ENCODE assay signal across 8 cellular contexts in genomic region chr1:36306902-36307456, GRCh38. TPM values are rescaled to one million over a fixed set of nuclear protein-coding genes. Genes with fewer than 3 reads are reported as not detected.
DNase-seq lines count a peak whose midpoint lies in the region; ATAC-seq and TF ChIP-seq lines count a peak whose summit lies in the region.

No MANE protein-coding gene starts in this region.

- intact Hi-C loops in heart left ventricle (cut with DNase I) (loop anchor here in 2 of 10 donors (5.0 kb wide), 2 partner anchors 60 to 115 kb away; no protein-coding TSS in a partner anchor), posterior vena cava (cut with DNase I) (loop anchor here in 1 of 2 donors (5.0 kb wide), 1 partner anchor 60 kb away; no protein-coding TSS in a partner anchor)

- peaks cover 11% of the 10 kb centered on the region; the same call in 1 of the 2 replicates for H3K79me2 ChIP-seq in SK-N-SH (ENCODE audit: insufficient read depth)

- H3F3A ChIP-seq in SK-N-SH (replicated peaks; ENCODE audit: insufficient read depth) = peaks cover 31% of the 10 kb centered on the region

- H2AFZ ChIP-seq in SK-N-SH (ENCODE audit: low read depth) = no peak overlapping the region

- H3K9me3 Mint-ChIP-seq in activated naive CD8-positive, alpha-beta T cell treated with anti-CD3 and anti-CD28 coated beads, Interleukin-2, amount 10 ng/mL, durations not matched to agents 7 days and 5 days = no peaks in the 10 kb centered on the region

- TF ChIP-seq POLR2A in heart left ventricle (IDR thresholded peaks at IDR 0.05) = peak; percentile 61 to 90
- peak; percentile 12 to 87 (median 44) for TF ChIP-seq POLR2A in upper lobe of left lung (IDR thresholded peaks at IDR 0.05)

- peak; percentile 97 for ATAC-seq in activated naive CD8-positive, alpha-beta T cell treated with anti-CD3 and anti-CD28 coated beads, Interleukin-2, amount 10 ng/mL, durations not matched to agents 7 days and 5 days (ENCODE audit: low read depth)
- ATAC-seq in heart left ventricle = peak; percentile 95 to 98 (median 98)
- peak; percentile 97 to 98 for ATAC-seq in upper lobe of left lung (ENCODE audit: low FRiP score in 2 of 2)

- H3K4me3 ChIP-seq in HFF-Myc (replicated peaks; ENCODE audit: low read depth, low read length) = peak overlapping the region; percentile 47
- peak overlapping the region; percentile 46 to 60 for H3K4me3 ChIP-seq in SK-N-SH (ENCODE audit: low read depth in 2 of 2, low read length in 1 of 2)
- peak overlapping the region; percentile 63 to 95 (median 82) for H3K4me3 ChIP-seq in heart left ventricle
- H3K4me3 ChIP-seq in upper lobe of left lung = peak overlapping the region; percentile 72 to 90 (median 79)

- no peaks in the 10 kb centered on the region for H4K20me1 ChIP-seq in SK-N-SH (ENCODE audit: insufficient read depth)

- POLR2A ChIA-PET in SK-N-SH (lab: Yijun Ruan, JAX) = interaction anchor here (0.7 to 2.0 kb wide), 6 partner anchors 12 to 157 kb away, joined by 3 to 6 read pairs (median 4); partner anchors contain the start of genes LSM10 and TRAPPC3
- POLR2A ChIA-PET in activated naive CD8-positive, alpha-beta T cell treated with anti-CD3 and anti-CD28 coated beads, Interleukin-2, amount 10 ng/mL, durations not matched to agents 7 days and 5 days (lab: Charles Lee) = interaction anchor here (0.5 to 2.5 kb wide), 10 partner anchors 16 to 538 kb away, joined by 3 to 24 read pairs (median 4); partner anchors contain the start of genes CLSPN, EVA1B and STK40

- H3K4me1 ChIP-seq in SK-N-SH (ENCODE audit: control insufficient read depth in 1 of 2, insufficient read depth in 2 of 2, low read depth in 1 of 2, low read length in 1 of 2) = peaks cover 0 to 12% of the 10 kb centered on the region in 2 experiments; a peak in 2 of 4 replicates
- peaks cover 0 to 24% (median 16%) of the 10 kb centered on the region in 12 donors for H3K4me1 ChIP-seq in heart left ventricle
- peaks cover 13 to 27% (median 22%) of the 10 kb centered on the region in 4 donors for H3K4me1 ChIP-seq in upper lobe of left lung

- WGBS in SK-N-SH (ENCODE audit: low lambda C conversion rate) = 13% methylated on average over 25 of the region's 46 CpGs
- WGBS in heart left ventricle, 4 donors = 1 to 2% (median 1%) methylated on average over 37 to 46 of the region's 46 CpGs
- WGBS in upper lobe of left lung, 2 donors = 1 to 5% methylated on average over 16 to 42 of the region's 46 CpGs

- peak overlapping the region; percentile 39 for H3K9ac ChIP-seq in SK-N-SH

- no peaks in the 10 kb centered on the region for H3K27me3 Mint-ChIP-seq in activated naive CD8-positive, alpha-beta T cell treated with anti-CD3 and anti-CD28 coated beads, Interleukin-2, amount 10 ng/mL, durations not matched to agents 7 days and 5 days

- H3K4me1 Mint-ChIP-seq in activated naive CD8-positive, alpha-beta T cell treated with anti-CD3 and anti-CD28 coated beads, Interleukin-2, amount 10 ng/mL, durations not matched to agents 7 days and 5 days = peaks cover 25% of the 10 kb centered on the region

- peak overlapping the region; percentile 77 for H3K4me2 ChIP-seq in SK-N-SH

- TF ChIP-seq EP300 in SK-N-SH (IDR thresholded peaks at IDR 0.05; ENCODE audit: borderline replicate concordance in 1 of 2, low read depth in 1 of 2, low read length in 1 of 2) (no peak), upper lobe of left lung (IDR thresholded peaks at IDR 0.05) (no peak)

- H3K9me3 ChIP-seq in SK-N-SH (no peaks in the 10 kb centered on the region), heart left ventricle (no peaks in the 10 kb centered on the region), upper lobe of left lung (no peaks in the 10 kb centered on the region)

- H3K9me2 ChIP-seq in SK-N-SH = no peaks in the 10 kb centered on the region

- 0 out of 2 replicates have a peak, but pooled peaks have one; percentile 20 for TF ChIP-seq RAD21 in SK-N-SH (IDR thresholded peaks at IDR 0.05; ENCODE audit: low read length)

- H3K36me3 ChIP-seq in SK-N-SH (replicated peaks in 1 of 2; ENCODE audit: control insufficient read depth in 1 of 2, insufficient read depth in 2 of 2, low read length in 1 of 2) = peaks cover 27 to 62% of the 10 kb centered on the region in 2 experiments
- H3K36me3 ChIP-seq in heart left ventricle = peaks cover 0 to 33% (median 29%) of the 10 kb centered on the region in 9 donors
- peaks cover 3 to 27% (median 22%) of the 10 kb centered on the region in 4 donors for H3K36me3 ChIP-seq in upper lobe of left lung

- no peaks in the 10 kb centered on the region for H3K27me3 ChIP-seq in SK-N-SH (ENCODE audit: insufficient read depth)
- H3K27me3 ChIP-seq in heart left ventricle = no peaks in the 10 kb centered on the region
- H3K27me3 ChIP-seq in upper lobe of left lung = no peaks in the 10 kb centered on the region

- DNase-seq in GM04504 (ENCODE audit: low read depth) (peak; percentile 76), HFF-Myc (ENCODE audit: extremely low read depth, low read depth) (peak; percentile 81), NCI-H1048 (lab: John Stamatoyannopoulos, UW) (peak; percentile 88), SK-N-SH (peak; percentile 99), heart left ventricle (peak; percentile 92 to 96 (median 94)), posterior vena cava (ENCODE audit: low spot score) (peak; percentile 97), upper lobe of left lung (peak; percentile 96 to 97)
- peak; percentile 98 for DNase-seq in activated naive CD8-positive, alpha-beta T cell treated with anti-CD3 and anti-CD28 coated beads, Interleukin-2, amount 10 ng/mL, durations not matched to agents 7 days and 5 days

- CTCF ChIA-PET in SK-N-SH (lab: Yijun Ruan, JAX) = interaction anchor here (0.6 to 3.1 kb wide), 10 partner anchors 9 to 157 kb away, joined by 3 to 11 read pairs (median 3); partner anchors contain the start of genes EVA1B and TRAPPC3

- H3K27ac Mint-ChIP-seq in activated naive CD8-positive, alpha-beta T cell treated with anti-CD3 and anti-CD28 coated beads, Interleukin-2, amount 10 ng/mL, durations not matched to agents 7 days and 5 days = peak overlapping the region; percentile 91

- H3K27ac ChIP-seq in SK-N-SH (ENCODE audit: low read depth in 2 of 2, low read length in 1 of 2) = peak overlapping the region in 1 of 2 experiments; percentile 34; a peak in 1 of 4 replicates
- peak overlapping the region in 11 of 12 donors; percentile 65 to 87 (median 74) for H3K27ac ChIP-seq in heart left ventricle
- peak overlapping the region; percentile 79 to 90 (median 86) for H3K27ac ChIP-seq in upper lobe of left lung

- H3K4me3 Mint-ChIP-seq in activated naive CD8-positive, alpha-beta T cell treated with anti-CD3 and anti-CD28 coated beads, Interleukin-2, amount 10 ng/mL, durations not matched to agents 7 days and 5 days = peak overlapping the region; percentile 99

- TF ChIP-seq CTCF in HFF-Myc (IDR thresholded peaks at IDR 0.05; ENCODE audit: low read depth, low read length, missing control alignments) (no peak), SK-N-SH (IDR thresholded peaks at IDR 0.05) (no peak), heart left ventricle (IDR thresholded peaks at IDR 0.05) (no peak), upper lobe of left lung (IDR thresholded peaks at IDR 0.05) (peak in 1 of 6 experiments; percentile 10)

- peaks cover 30% of the 10 kb centered on the region for H3K36me3 Mint-ChIP-seq in activated naive CD8-positive, alpha-beta T cell treated with anti-CD3 and anti-CD28 coated beads, Interleukin-2, amount 10 ng/mL, durations not matched to agents 7 days and 5 days

TF ChIP-seq in SK-N-SH, 30 proteins besides CTCF, POLR2A, EP300 and RAD21 (continues in another document):
- no peak for TF ChIP-seq FOSL2 (IDR thresholded peaks at IDR 0.05; ENCODE audit: borderline replicate concordance, low read depth)
- peak; percentile 62 for TF ChIP-seq GATA2 (CRISPR knock-in tag; IDR thresholded peaks at IDR 0.05)
- TF ChIP-seq MAX (IDR thresholded peaks at IDR 0.05; ENCODE audit: low read depth) = no peak
- TF ChIP-seq RFX5 (IDR thresholded peaks at IDR 0.05; ENCODE audit: low read length) = no peak
- no peak for TF ChIP-seq FOXM1 (IDR thresholded peaks at IDR 0.05; ENCODE audit: low read depth)
- TF ChIP-seq YY1 (IDR thresholded peaks at IDR 0.05; ENCODE audit: low read depth) = no peak
- peak; percentile 60; the same call in 1 of the 2 replicates for TF ChIP-seq MXI1 (IDR thresholded peaks at IDR 0.05; ENCODE audit: low read depth, low read length)
- TF ChIP-seq JUND (IDR thresholded peaks at IDR 0.05) = no peak
- no peak for TF ChIP-seq NFIC (IDR thresholded peaks at IDR 0.05; ENCODE audit: borderline replicate concordance)
- TF ChIP-seq FOXJ3 (CRISPR knock-in tag; IDR thresholded peaks at IDR 0.05) = no peak
- TF ChIP-seq USF1 (IDR thresholded peaks at IDR 0.05; ENCODE audit: borderline replicate concordance, low read depth) = no peak

RNA-seq across cellular contexts. Expression of gene SH3D21, which starts 0.8 kb away (rescaled TPM):
- polyA plus RNA-seq in SK-N-SH (2012; rRNA removed) (1.6 and 1.8 TPM in 2 replicates), heart left ventricle (1 to 10 TPM in 1 of 2 donors, under 1 TPM in 1; 0.72 to 2.2 TPM)
- polyA plus RNA-seq in SK-N-SH (2012; cell fraction: cytosol; rRNA removed) = 0.18 and 0.41 TPM in 2 replicates
- 11.4 and 16.6 TPM in 2 replicates for polyA plus RNA-seq in SK-N-SH (2012; cell fraction: nucleus; rRNA removed)
- total RNA-seq in activated naive CD8-positive, alpha-beta T cell treated with anti-CD3 and anti-CD28 coated beads, Interleukin-2, amount 10 ng/mL, durations not matched to agents 7 days and 5 days = 10 to 100 TPM; 24.9 to 26.5 TPM
- total RNA-seq in heart left ventricle (1 to 10 TPM in 5 of 9 donors, under 1 TPM in 4; 0.38 to 3.1 (median 1.4) TPM), posterior vena cava (1 to 10 TPM; 1.6 to 2.8 TPM), upper lobe of left lung (10 to 100 TPM in 3 of 6 donors, 1 to 10 TPM in 3; 4.4 to 65.0 (median 13.1) TPM)

RNA-seq across cellular contexts. Expression of gene EVA1B, which starts 16.5 kb away (rescaled TPM):
- polyA plus RNA-seq in SK-N-SH (2012; rRNA removed) (34.1 and 38.9 TPM in 2 replicates), heart left ventricle (10 to 100 TPM; 13.6 to 21.4 TPM)
- polyA plus RNA-seq in SK-N-SH (2012; cell fraction: cytosol; rRNA removed) = 18.8 and 34.7 TPM in 2 replicates
- polyA plus RNA-seq in SK-N-SH (2012; cell fraction: nucleus; rRNA removed) = 15.4 and 32.2 TPM in 2 replicates
- 10 to 100 TPM; 11.6 to 14.1 TPM for total RNA-seq in activated naive CD8-positive, alpha-beta T cell treated with anti-CD3 and anti-CD28 coated beads, Interleukin-2, amount 10 ng/mL, durations not matched to agents 7 days and 5 days
- total RNA-seq in heart left ventricle (10 to 100 TPM in 6 of 9 donors, 1 to 10 TPM in 3; 5.9 to 42.3 (median 10.8) TPM), posterior vena cava (10 to 100 TPM; 38.0 to 39.5 TPM), upper lobe of left lung (10 to 100 TPM; 24.3 to 97.9 (median 36.6) TPM)
